8 cellular contexts compared by ENCODE assay signal in genomic region chr12:1474059-1474537, GRCh38.
DNase-seq lines count a peak whose midpoint lies in the region; FAIRE-seq and TF ChIP-seq lines count a peak whose summit lies in the region.

No MANE protein-coding gene starts in this region.

- H2AFZ ChIP-seq in GM23248: peak overlapping the region; percentile 5; the same call in 1 of the 2 replicates
- H2AFZ ChIP-seq in neuron (ENCODE audit: low read depth, low read length): peak overlapping the region; percentile 10

- H3K9ac ChIP-seq in GM23248: peak overlapping the region; percentile 70

- TF ChIP-seq CTCF in bronchial epithelial cell (IDR thresholded peaks at IDR 0.05; ENCODE audit: insufficient read depth, low read length, severe bottlenecking): no peak
- no peak for TF ChIP-seq CTCF in Peyer's patch (IDR thresholded peaks at IDR 0.05)

- H3K79me2 ChIP-seq in GM23248 (ENCODE audit: insufficient read depth): peaks cover 25% of the 10 kb centered on the region

- peak overlapping the region; percentile 91 for H3K27ac ChIP-seq in GM23248
- no peak overlapping the region for H3K27ac ChIP-seq in substantia nigra (ENCODE audit: low read depth, low read length, poor library complexity, severe bottlenecking)
- peak overlapping the region in 1 of 4 donors; percentile 16 for H3K27ac ChIP-seq in Peyer's patch

- H3K27me3 ChIP-seq in GM23248 (replicated peaks; ENCODE audit: insufficient read depth): no peaks in the 10 kb centered on the region
- no peaks in the 10 kb centered on the region for H3K27me3 ChIP-seq in bronchial epithelial cell (ENCODE audit: control insufficient read depth, insufficient read depth, low read length)
- H3K27me3 ChIP-seq in neuron (ENCODE audit: insufficient read depth, low read length): no peaks in the 10 kb centered on the region
- no peaks in the 10 kb centered on the region for H3K27me3 ChIP-seq in Peyer's patch

- WGBS in GM23248 (ENCODE audit: low coverage in 1 of 2, low lambda C conversion rate in 2 of 2, missing lambda C conversion rate in 2 of 2), 2 experiments: 0 to 1% methylated on average over 5 of the region's 5 CpGs

- H3K4me1 ChIP-seq in GM23248 (ENCODE audit: insufficient read depth): peaks cover 49% of the 10 kb centered on the region
- H3K4me1 ChIP-seq in neuron (ENCODE audit: insufficient read depth, low read length): peaks cover 23% of the 10 kb centered on the region
- peaks cover 0 to 17% (median 0%) of the 10 kb centered on the region in 4 donors for H3K4me1 ChIP-seq in Peyer's patch

- peaks cover 43% of the 10 kb centered on the region for H3F3A ChIP-seq in GM23248 (ENCODE audit: insufficient read depth)

- H3K4me3 ChIP-seq in GM23248 (peak overlapping the region; percentile 58), bronchial epithelial cell (ENCODE audit: low read depth, low read length) (no peak overlapping the region), neuron (ENCODE audit: low read length) (peak overlapping the region; percentile 32), Peyer's patch (no peak overlapping the region)

- H3K9me3 ChIP-seq in GM23248 (ENCODE audit: low read depth) (no peaks in the 10 kb centered on the region), neuron (ENCODE audit: low read length) (no peaks in the 10 kb centered on the region), Peyer's patch (no peaks in the 10 kb centered on the region)

- H3K36me3 ChIP-seq in GM23248 (ENCODE audit: low read depth) (no peaks in the 10 kb centered on the region), bronchial epithelial cell (ENCODE audit: control insufficient read depth, insufficient read depth, low read length) (no peaks in the 10 kb centered on the region), neuron (ENCODE audit: insufficient read depth, low read length) (no peaks in the 10 kb centered on the region), Peyer's patch (no peaks in the 10 kb centered on the region)

- DNase-seq in GM23248 (peak; percentile 97), NCI-H345 (lab: John Stamatoyannopoulos, UW) (peak; percentile 56), bronchial epithelial cell (ENCODE audit: low read depth) (peak; percentile 88), Ammon's horn (ENCODE audit: low spot score) (no peak), substantia nigra (lab: John Stamatoyannopoulos, UW) (no peak), Peyer's patch (no peak), GM12891 (ENCODE audit: insufficient read length, low spot score) (no peak)

- in situ Hi-C loops in GM23248 (cut with MboI): no loop called here

- TF ChIP-seq POLR2A in Peyer's patch (IDR thresholded peaks at IDR 0.05): no peak
- no peak for TF ChIP-seq POLR2A in GM12891 (IDR thresholded peaks at IDR 0.05; ENCODE audit: low read depth, low read length)

- H4K20me1 ChIP-seq in GM23248 (ENCODE audit: insufficient read depth): no peaks in the 10 kb centered on the region

- H3K4me2 ChIP-seq in GM23248 (ENCODE audit: unreplicated experiment): peak overlapping the region; percentile 84

- H3K9me2 ChIP-seq in GM23248 (ENCODE audit: insufficient read depth): no peaks in the 10 kb centered on the region

- FAIRE-seq in bronchial epithelial cell (lab: Jason Lieb, UNC) (no peak), GM12891 (lab: Jason Lieb, UNC) (no peak)

TF ChIP-seq in GM12891, 5 proteins besides CTCF, POLR2A, EP300 and RAD21:
- TF ChIP-seq POLR2AphosphoS5 (IDR thresholded peaks at IDR 0.05; ENCODE audit: low read depth, low read length): no peak
- no peak for TF ChIP-seq POU2F2 (IDR thresholded peaks at IDR 0.05; ENCODE audit: low read depth, low read length)
- TF ChIP-seq TAF1 (IDR thresholded peaks at IDR 0.05; ENCODE audit: low read depth, low read length): no peak
- no peak for TF ChIP-seq SPI1 (IDR thresholded peaks at IDR 0.05; ENCODE audit: low read depth, low read length)
- TF ChIP-seq PAX5 (IDR thresholded peaks at IDR 0.05; ENCODE audit: insufficient read depth, low read length, severe bottlenecking): no peak

Comparison
In these comparisons a context has a peak if more than half of its experiments do, and no peak if none do; other contexts are left out.
1. DNase-seq: peak in GM23248 (single experiment), NCI-H345 (single experiment) and bronchial epithelial cell (single experiment); none in Ammon's horn (single experiment), substantia nigra (0 of 49), Peyer's patch (0 of 3) and GM12891 (single experiment).
2. H3K4me3 ChIP-seq: peak in GM23248 (single experiment) and neuron (single experiment); none in bronchial epithelial cell (single experiment) and Peyer's patch (0 of 4).